ENCODE assay signal across 14 cellular contexts in genomic region chr9:591292-591691, GRCh38.
A peak's percentile ranks its signal among the peaks of the same experiment; 100 is the strongest.
DNase-seq lines count a peak whose midpoint lies in the region; ATAC-seq, FAIRE-seq and TF ChIP-seq lines count a peak whose summit lies in the region.
"Had no signal": no experiment of that assay in that cellular context is flagged by ENCODE, and none has a peak within 500 bp of the region (broad histone marks: within the 10 kb centered on the region; RNA-seq: fewer than 3 reads in every experiment).

No MANE protein-coding gene starts in this region.

- H3K9ac ChIP-seq in smooth muscle cell (ENCODE audit: low read depth): no peak overlapping the region

- TF ChIP-seq CTCF in Caco-2 (IDR thresholded peaks at IDR 0.05; ENCODE audit: insufficient read depth in 1 of 2, low read depth in 1 of 2, low read length in 1 of 2, severe bottlenecking in 1 of 2, unreplicated experiment in 1 of 2): no peak
- no peak for TF ChIP-seq CTCF in RWPE2 (IDR thresholded peaks at IDR 0.05; ENCODE audit: poor library complexity, severe bottlenecking)
- TF ChIP-seq CTCF in pancreas (IDR thresholded peaks at IDR 0.05): no peak
- TF ChIP-seq CTCF in smooth muscle cell (IDR thresholded peaks at IDR 0.05; ENCODE audit: borderline replicate concordance, insufficient read depth, poor library complexity, severe bottlenecking): no peak

- H3K27ac ChIP-seq in RWPE2 (ENCODE audit: poor library complexity, severe bottlenecking) (peak overlapping the region; percentile 52), pancreas (peak overlapping the region; percentile 23 to 61 (median 48)), smooth muscle cell (ENCODE audit: low read depth) (no peak overlapping the region)
- H3K27ac ChIP-seq: SJSA1 had no signal

- peak overlapping the region; percentile 8 for H3K27ac Mint-ChIP-seq in Caco-2 (ENCODE audit: unreplicated experiment)
- no peak overlapping the region for H3K27ac Mint-ChIP-seq in activated T-cell treated with anti-CD3 and anti-CD28 coated beads, Interleukin-2, amount 50 U/mL, for 72 hours
- H3K27ac Mint-ChIP-seq: HFFc6 had no signal

- no peak overlapping the region for H2AFZ ChIP-seq in smooth muscle cell (ENCODE audit: low read depth)

- intact Hi-C loops in Caco-2 (cut with micrococcal nuclease; ENCODE audit: unreplicated experiment): no loop called here
- intact Hi-C loops in Right ventricle myocardium superior (cut with DNase I): no loop called here
- intact Hi-C loops in pancreas (cut with DNase I): no loop called here

- ATAC-seq in RWPE2 (ENCODE audit: low read depth) (peak; percentile 85), Right ventricle myocardium superior (ENCODE audit: poor library complexity) (peak; percentile 89), pancreas (peak; percentile 94 to 97 (median 96))
- no peak for ATAC-seq in activated T-cell treated with anti-CD3 and anti-CD28 coated beads, Interleukin-2, amount 50 U/mL, for 72 hours (replicated peaks in 1 of 2)

- H3K36me3 ChIP-seq in Caco-2 (ENCODE audit: control insufficient read depth, insufficient read depth, low read length) (no peaks in the 10 kb centered on the region; the same call in none of the 2 replicates), RWPE2 (ENCODE audit: low read depth) (no peaks in the 10 kb centered on the region), pancreas (no peaks in the 10 kb centered on the region), smooth muscle cell (ENCODE audit: low read depth) (no peaks in the 10 kb centered on the region)
- H3K36me3 ChIP-seq: SJSA1 had no signal

- no peaks in the 10 kb centered on the region for H3K27me3 ChIP-seq in Caco-2 (replicated peaks; ENCODE audit: control insufficient read depth, insufficient read depth, low read length)
- H3K27me3 ChIP-seq in RWPE2 (ENCODE audit: insufficient read depth, poor library complexity, severe bottlenecking): no peaks in the 10 kb centered on the region
- H3K27me3 ChIP-seq in pancreas: no peaks in the 10 kb centered on the region
- H3K27me3 ChIP-seq in smooth muscle cell (ENCODE audit: low read depth): no peaks in the 10 kb centered on the region
- H3K27me3 ChIP-seq: SJSA1 had no signal

- H3F3A ChIP-seq in smooth muscle cell (ENCODE audit: low read depth): no peaks in the 10 kb centered on the region

- H3K4me3 Mint-ChIP-seq in Caco-2 (ENCODE audit: unreplicated experiment): no peak overlapping the region
- H3K4me3 Mint-ChIP-seq in activated T-cell treated with anti-CD3 and anti-CD28 coated beads, Interleukin-2, amount 50 U/mL, for 72 hours: no peak overlapping the region
- H3K4me3 Mint-ChIP-seq: HFFc6, nephron progenitor cell had no signal

- H3K9me3 ChIP-seq in Caco-2: peaks cover 9% of the 10 kb centered on the region
- no peaks in the 10 kb centered on the region for H3K9me3 ChIP-seq in RWPE2 (ENCODE audit: severe bottlenecking)
- H3K9me3 ChIP-seq in pancreas: peaks cover 0 to 6% (median 0%) of the 10 kb centered on the region in 4 donors
- no peaks in the 10 kb centered on the region for H3K9me3 ChIP-seq in smooth muscle cell (replicated peaks; ENCODE audit: low read depth)
- H3K9me3 ChIP-seq: SJSA1 had no signal

- POLR2A ChIA-PET in Caco-2 (lab: Charles Lee): no interaction called here

- H3K27me3 Mint-ChIP-seq in Caco-2 (ENCODE audit: insufficient read depth, unreplicated experiment): no peaks in the 10 kb centered on the region
- no peaks in the 10 kb centered on the region for H3K27me3 Mint-ChIP-seq in activated T-cell treated with anti-CD3 and anti-CD28 coated beads, Interleukin-2, amount 50 U/mL, for 72 hours (ENCODE audit: low read depth)

- CTCF ChIA-PET in Caco-2 (lab: Charles Lee): no interaction called here

- BruUV-seq in Caco-2 (replicated peaks; lab: Mats Ljungman, UMichigan): no TSS peak

- H3K9me3 Mint-ChIP-seq in Caco-2 (ENCODE audit: unreplicated experiment): no peaks in the 10 kb centered on the region
- no peaks in the 10 kb centered on the region for H3K9me3 Mint-ChIP-seq in activated T-cell treated with anti-CD3 and anti-CD28 coated beads, Interleukin-2, amount 50 U/mL, for 72 hours
- H3K9me3 Mint-ChIP-seq: HFFc6 had no signal

- peaks cover 39% of the 10 kb centered on the region for H3K4me1 ChIP-seq in Caco-2
- peaks cover 41% of the 10 kb centered on the region for H3K4me1 ChIP-seq in RWPE2 (ENCODE audit: insufficient read depth, poor library complexity, severe bottlenecking)
- H3K4me1 ChIP-seq in pancreas: peaks cover 25 to 33% (median 29%) of the 10 kb centered on the region in 3 donors
- no peaks in the 10 kb centered on the region for H3K4me1 ChIP-seq in smooth muscle cell (ENCODE audit: low read depth)
- H3K4me1 ChIP-seq: SJSA1 had no signal

- DNase-seq in Caco-2: no peak
- DNase-seq in RWPE2 (ENCODE audit: low spot score): peak; percentile 72
- peak; percentile 77 for DNase-seq in Right ventricle myocardium superior
- peak; percentile 64 to 90 (median 88) for DNase-seq in pancreas
- DNase-seq in effector CD4-positive, alpha-beta T cell: no peak
- DNase-seq in activated T-cell treated with anti-CD3 and anti-CD28 coated beads, Interleukin-2, amount 50 U/mL, for 72 hours: no peak
- no peak for DNase-seq in HTR-8/SVneo (ENCODE audit: insufficient read length, low spot score)
- no peak for DNase-seq in smooth muscle cell (lab: John Stamatoyannopoulos, UW; ENCODE audit: unreplicated experiment)
- DNase-seq: effector memory CD4-positive, alpha-beta T cell; HFFc6; nephron progenitor cell had no signal

- no peaks in the 10 kb centered on the region for H3K79me2 ChIP-seq in smooth muscle cell (ENCODE audit: low read depth)

- peaks cover 23% of the 10 kb centered on the region for H3K4me1 Mint-ChIP-seq in Caco-2 (ENCODE audit: low read depth, unreplicated experiment)
- peaks cover 13% of the 10 kb centered on the region for H3K4me1 Mint-ChIP-seq in activated T-cell treated with anti-CD3 and anti-CD28 coated beads, Interleukin-2, amount 50 U/mL, for 72 hours (ENCODE audit: low read depth)

- peaks cover 37% of the 10 kb centered on the region for H3K36me3 Mint-ChIP-seq in Caco-2 (ENCODE audit: insufficient read depth, unreplicated experiment)
- H3K36me3 Mint-ChIP-seq in activated T-cell treated with anti-CD3 and anti-CD28 coated beads, Interleukin-2, amount 50 U/mL, for 72 hours (ENCODE audit: insufficient read depth in 2 of 2): no peaks in the 10 kb centered on the region

- FAIRE-seq in pancreas (lab: Jason Lieb, UNC) (peak; percentile 87), HTR-8/SVneo (lab: Jason Lieb, UNC) (no peak)
- FAIRE-seq: D721Med, TTC549 had no signal

- no peak overlapping the region for H3K4me3 ChIP-seq in Caco-2 (ENCODE audit: low read depth, low read length)
- no peak overlapping the region for H3K4me3 ChIP-seq in RWPE2 (ENCODE audit: severe bottlenecking)
- H3K4me3 ChIP-seq in pancreas: peak overlapping the region in 1 of 4 donors; percentile 5
- no peak overlapping the region for H3K4me3 ChIP-seq in smooth muscle cell
- H3K4me3 ChIP-seq: SJSA1 had no signal

- 17 to 20% methylated on average over 4 of the region's 4 CpGs for WGBS in pancreas, 2 donors
- 80% methylated on average over 4 of the region's 4 CpGs for WGBS in smooth muscle cell (ENCODE audit: low lambda C conversion rate)

- no peak overlapping the region for H3K4me2 ChIP-seq in smooth muscle cell

- no peaks in the 10 kb centered on the region for H4K20me1 ChIP-seq in smooth muscle cell (ENCODE audit: low read depth)

Comparison
In these comparisons a context has a peak if more than half of its experiments do, and no peak if none do; other contexts are left out.
1. DNase-seq: peak in RWPE2 (single experiment), Right ventricle myocardium superior (single experiment) and pancreas (6 of 6); none in Caco-2 (0 of 2), effector CD4-positive, alpha-beta T cell (single experiment), activated T-cell treated with anti-CD3 and anti-CD28 coated beads, Interleukin-2, amount 50 U/mL, for 72 hours (0 of 2), HTR-8/SVneo (single experiment) and smooth muscle cell (single experiment).
2. ATAC-seq: peak in RWPE2 (single experiment), Right ventricle myocardium superior (single experiment) and pancreas (4 of 4); none in activated T-cell treated with anti-CD3 and anti-CD28 coated beads, Interleukin-2, amount 50 U/mL, for 72 hours (0 of 2).